In genomic region chr14:75277796-75278421, GRCh38 we compare ENCODE assay signal across 8 cellular contexts. TPM values are rescaled to one million over a fixed set of nuclear protein-coding genes. Genes with fewer than 3 reads are reported as not detected.
DNase-seq lines count a peak whose midpoint lies in the region; ATAC-seq and TF ChIP-seq lines count a peak whose summit lies in the region.

No MANE protein-coding gene starts in this region.

- H3K4me3 ChIP-seq in left ventricle myocardium inferior (peak overlapping the region; percentile 83), gastrocnemius medialis (peak overlapping the region; percentile 84 to 95 (median 90))

- in situ Hi-C loops in gastrocnemius medialis (cut with MboI; ENCODE audit: low sequenced_read_pairs in 4 of 4), result no loop called here

- H3K36me3 Mint-ChIP-seq in CD4-positive, alpha-beta T cell (ENCODE audit: low read depth), result peaks cover 53% of the 10 kb centered on the region
- H3K36me3 Mint-ChIP-seq in activated CD4-positive, alpha-beta memory T cell treated with anti-CD3 and anti-CD28 coated beads, Interleukin-2, amount 10 ng/mL, durations not matched to agents 7 days and 5 days (ENCODE audit: low read depth), result peaks cover 13% of the 10 kb centered on the region

- H3K9me3 Mint-ChIP-seq in CD4-positive, alpha-beta T cell, result no peaks in the 10 kb centered on the region
- no peaks in the 10 kb centered on the region for H3K9me3 Mint-ChIP-seq in activated CD4-positive, alpha-beta memory T cell treated with anti-CD3 and anti-CD28 coated beads, Interleukin-2, amount 10 ng/mL, durations not matched to agents 7 days and 5 days

- intact Hi-C loops in CD4-positive, alpha-beta T cell (cut with DNase I, micrococcal nuclease), result loop anchor here (1.0 kb wide), 4 partner anchors 16 to 102 kb away; partner anchors contain the start of gene TMED10 (in 2 of the 2)
- intact Hi-C loops in left ventricle myocardium inferior (cut with micrococcal nuclease), result no loop called here
- intact Hi-C loops in gastrocnemius medialis (cut with DNase I; ENCODE audit: low total_unique reads), result loop anchor here (1.0 to 5.0 kb wide), 3 partner anchors 16 to 131 kb away; no protein-coding TSS in a partner anchor

- no peak for ATAC-seq in CD4-positive, alpha-beta T cell (ENCODE audit: poor library complexity)
- ATAC-seq in HG02642 (IDR thresholded peaks at IDR 0.05; ENCODE audit: poor library complexity, unreplicated experiment), result peak; percentile 0
- peak in 1 of 2 donors; percentile 0 for ATAC-seq in gastrocnemius medialis
- ATAC-seq in HG02840 (IDR thresholded peaks at IDR 0.05; ENCODE audit: low FRiP score, unreplicated experiment), result no peak

- peaks cover 68% of the 10 kb centered on the region for H3K27me3 Mint-ChIP-seq in CD4-positive, alpha-beta T cell
- H3K27me3 Mint-ChIP-seq in activated CD4-positive, alpha-beta memory T cell treated with anti-CD3 and anti-CD28 coated beads, Interleukin-2, amount 10 ng/mL, durations not matched to agents 7 days and 5 days, result peaks cover 75% of the 10 kb centered on the region

- no peak for TF ChIP-seq POLR2A in gastrocnemius medialis (IDR thresholded peaks at IDR 0.05)

- H3K27ac ChIP-seq in CD4-positive, alpha-beta T cell (ENCODE audit: low read depth, low read length), result peak overlapping the region; percentile 63
- H3K27ac ChIP-seq in left ventricle myocardium inferior (replicated peaks) (peak overlapping the region; percentile 100), gastrocnemius medialis (peak overlapping the region; percentile 98 to 100 (median 100))

- CTCF ChIA-PET in CD4-positive, alpha-beta T cell (lab: Charles Lee), result interaction anchor here (1.2 to 3.1 kb wide), 3 partner anchors 18 to 45 kb away, joined by 6 to 10 read pairs (median 7); no protein-coding TSS in a partner anchor
- CTCF ChIA-PET in activated CD4-positive, alpha-beta memory T cell treated with anti-CD3 and anti-CD28 coated beads, Interleukin-2, amount 10 ng/mL, durations not matched to agents 7 days and 5 days (lab: Charles Lee), result interaction anchor here (3.0 kb wide), 1 partner anchor 17 kb away, joined by 16 read pairs; no protein-coding TSS in a partner anchor

- peak overlapping the region; percentile 94 for H3K4me3 Mint-ChIP-seq in CD4-positive, alpha-beta T cell
- H3K4me3 Mint-ChIP-seq in activated CD4-positive, alpha-beta memory T cell treated with anti-CD3 and anti-CD28 coated beads, Interleukin-2, amount 10 ng/mL, durations not matched to agents 7 days and 5 days, result peak overlapping the region; percentile 74

- H3K4me1 Mint-ChIP-seq in CD4-positive, alpha-beta T cell (ENCODE audit: low read depth), result peaks cover 60% of the 10 kb centered on the region
- peaks cover 49% of the 10 kb centered on the region for H3K4me1 Mint-ChIP-seq in activated CD4-positive, alpha-beta memory T cell treated with anti-CD3 and anti-CD28 coated beads, Interleukin-2, amount 10 ng/mL, durations not matched to agents 7 days and 5 days

- H3K27ac Mint-ChIP-seq in CD4-positive, alpha-beta T cell, result peak overlapping the region; percentile 92
- H3K27ac Mint-ChIP-seq in activated CD4-positive, alpha-beta memory T cell treated with anti-CD3 and anti-CD28 coated beads, Interleukin-2, amount 10 ng/mL, durations not matched to agents 7 days and 5 days, result peak overlapping the region; percentile 36

- POLR2A ChIA-PET in CD4-positive, alpha-beta T cell (lab: Charles Lee), result interaction anchor here (0.6 to 2.0 kb wide), 8 partner anchors 12 to 102 kb away, joined by 3 to 17 read pairs (median 4); no protein-coding TSS in a partner anchor
- POLR2A ChIA-PET in activated CD4-positive, alpha-beta memory T cell treated with anti-CD3 and anti-CD28 coated beads, Interleukin-2, amount 10 ng/mL, durations not matched to agents 7 days and 5 days (lab: Charles Lee), result interaction anchor here (0.6 to 1.6 kb wide), 3 partner anchors 19 to 232 kb away, joined by 3 to 6 read pairs (median 5); no protein-coding TSS in a partner anchor

- H3K4me1 ChIP-seq in left ventricle myocardium inferior (peaks cover 67% of the 10 kb centered on the region), gastrocnemius medialis (peaks cover 30 to 32% of the 10 kb centered on the region in 2 donors)

- H3K9me3 ChIP-seq in CD4-positive, alpha-beta T cell (ENCODE audit: control insufficient read depth, low read length), result no peaks in the 10 kb centered on the region
- H3K9me3 ChIP-seq in left ventricle myocardium inferior (replicated peaks), result no peaks in the 10 kb centered on the region
- no peaks in the 10 kb centered on the region for H3K9me3 ChIP-seq in gastrocnemius medialis

- TF ChIP-seq CTCF in CD4-positive, alpha-beta T cell (IDR thresholded peaks at IDR 0.05), result no peak
- TF ChIP-seq CTCF in left ventricle myocardium inferior (IDR thresholded peaks at IDR 0.05; ENCODE audit: borderline replicate concordance), result no peak
- no peak for TF ChIP-seq CTCF in gastrocnemius medialis (IDR thresholded peaks at IDR 0.05 in 4 of 5, conservative IDR thresholded peaks at IDR 0.05 in 1 of 5)

- H3K27me3 ChIP-seq in CD4-positive, alpha-beta T cell (ENCODE audit: control insufficient read depth, insufficient read depth, low read length), result peaks cover 4% of the 10 kb centered on the region
- H3K27me3 ChIP-seq in left ventricle myocardium inferior (ENCODE audit: low read depth), result no peaks in the 10 kb centered on the region
- H3K27me3 ChIP-seq in gastrocnemius medialis, result no peaks in the 10 kb centered on the region

- DNase-seq in CD4-positive, alpha-beta T cell, result no peak
- DNase-seq in activated CD4-positive, alpha-beta memory T cell treated with anti-CD3 and anti-CD28 coated beads, Interleukin-2, amount 10 ng/mL, durations not matched to agents 7 days and 5 days, result no peak
- DNase-seq in left ventricle myocardium inferior (no peak), gastrocnemius medialis (no peak), activated gamma-delta T cell treated with Interleukin-2 at 50 U/mL for 16 hours (no peak), ecto neural progenitor cell (ENCODE audit: low spot score) (no peak)

- H3K36me3 ChIP-seq in left ventricle myocardium inferior (peaks cover 20% of the 10 kb centered on the region), gastrocnemius medialis (peaks cover 2 to 14% of the 10 kb centered on the region in 2 donors)

RNA-seq across cellular contexts. Expression of gene FOS, which starts 0.7 kb away (rescaled TPM):
- total RNA-seq in CD4-positive, alpha-beta T cell, result 1,000 to 10,000 TPM; 1,565 to 1,685 TPM
- total RNA-seq in activated CD4-positive, alpha-beta memory T cell treated with anti-CD3 and anti-CD28 coated beads, Interleukin-2, amount 10 ng/mL, durations not matched to agents 7 days and 5 days, result 10 to 100 TPM; 49.7 to 53.5 TPM
- total RNA-seq in left ventricle myocardium inferior (9.7 TPM), gastrocnemius medialis (100 to 1,000 TPM in 1 of 4 donors, 10 to 100 TPM in 3; 16.3 to 110 (median 53.5) TPM)

Comparison
In these comparisons a context has a peak if more than half of its experiments do, and no peak if none do; other contexts are left out.
1. RNA of gene FOS, which starts 0.7 kb away (total RNA-seq): 1,565 to 1,685 TPM in CD4-positive, alpha-beta T cell; 16.3 to 110 TPM in gastrocnemius medialis, 49.7 to 53.5 TPM in activated CD4-positive, alpha-beta memory T cell treated with anti-CD3 and anti-CD28 coated beads, Interleukin-2, amount 10 ng/mL, durations not matched to agents 7 days and 5 days and 9.7 TPM in left ventricle myocardium inferior (single experiment); every median in the first group is over 10 times any median in the second.
2. Peak in every context shown above with its lines, with median percentiles within 50 percentile points of each other: H3K27ac ChIP-seq.